In genomic region chr10:13219685-13220670, GRCh38 we compare ENCODE assay signal across 9 cellular contexts. TPM values are rescaled to one million over a fixed set of nuclear protein-coding genes. Genes with fewer than 3 reads are reported as not detected.
DNase-seq lines count a peak whose midpoint lies in the region; ATAC-seq and TF ChIP-seq lines count a peak whose summit lies in the region.
"Had no signal": no experiment of that assay in that cellular context is flagged by ENCODE, and none has a peak within 500 bp of the region (broad histone marks: within the 10 kb centered on the region; RNA-seq: fewer than 3 reads in every experiment).

No MANE protein-coding gene starts in this region.

- ATAC-seq in GM18498 (IDR thresholded peaks at IDR 0.05; ENCODE audit: unreplicated experiment) (peak; percentile 69), sciatic nerve (peak; percentile 42)
- ATAC-seq: stimulated activated naive CD8-positive, alpha-beta T cell treated with anti-CD3 and anti-CD28 coated beads, Interleukin-15, amount 100 ng/mL, for 72 hours had no signal

- H3K4me3 ChIP-seq in Karpas-422 (ENCODE audit: low read length) (no peak overlapping the region), breast epithelium (no peak overlapping the region)

- no peaks in the 10 kb centered on the region for H3K9me2 ChIP-seq in Karpas-422 (replicated peaks; ENCODE audit: insufficient read depth, low read length)

- no peak overlapping the region for H3K4me2 ChIP-seq in Karpas-422 (ENCODE audit: low read depth, low read length, poor library complexity, severe bottlenecking)

- TF ChIP-seq CTCF in breast epithelium (IDR thresholded peaks at IDR 0.05): peak in 1 of 3 donors; percentile 42

- H3K9ac ChIP-seq in Karpas-422 (ENCODE audit: low read length): no peak overlapping the region

- H3K36me3 ChIP-seq in Karpas-422 (ENCODE audit: insufficient read depth, low read length): no peaks in the 10 kb centered on the region
- no peaks in the 10 kb centered on the region for H3K36me3 ChIP-seq in breast epithelium

- TF ChIP-seq POLR2A in breast epithelium (IDR thresholded peaks at IDR 0.05): no peak

- H3K9me3 ChIP-seq in Karpas-422 (ENCODE audit: low read length): no peaks in the 10 kb centered on the region
- no peaks in the 10 kb centered on the region for H3K9me3 ChIP-seq in breast epithelium

- no peak overlapping the region for H2AFZ ChIP-seq in Karpas-422 (ENCODE audit: low read length)

- no peaks in the 10 kb centered on the region for H3K79me2 ChIP-seq in Karpas-422 (ENCODE audit: low read length)

- H3K27ac ChIP-seq in Karpas-422 (ENCODE audit: low read length) (no peak overlapping the region), breast epithelium (peak overlapping the region; percentile 52 to 55)

- H4K20me1 ChIP-seq in Karpas-422 (ENCODE audit: insufficient read depth, low read depth, low read length): no peaks in the 10 kb centered on the region

- DNase-seq in Karpas-422: peak; percentile 79
- DNase-seq in breast epithelium (ENCODE audit: low spot score in 2 of 2): peak in 1 of 2 donors; percentile 78
- DNase-seq in sciatic nerve (ENCODE audit: low spot score): no peak
- DNase-seq in stimulated activated CD4-positive, alpha-beta T cell treated with anti-CD3 and anti-CD28 coated beads, Interleukin-4, amount 100 ng/mL, for 1 hour: no peak
- DNase-seq in activated CD4-positive, CD25-positive, alpha-beta regulatory T cell (lab: John Stamatoyannopoulos, UW): no peak
- DNase-seq in anterior cingulate cortex (lab: John Stamatoyannopoulos, UW): no peak

- intact Hi-C loops in breast epithelium (cut with DNase I; ENCODE audit: low total_unique reads): no loop called here
- intact Hi-C loops in sciatic nerve (cut with DNase I): no loop called here

- no peaks in the 10 kb centered on the region for H3K27me3 ChIP-seq in Karpas-422 (ENCODE audit: low read length)
- no peaks in the 10 kb centered on the region for H3K27me3 ChIP-seq in breast epithelium

- H3K4me1 ChIP-seq in Karpas-422 (ENCODE audit: low read length): 0 out of 2 replicates have a peak, but pooled peaks cover 5% of the 10 kb centered on the region
- no peaks in the 10 kb centered on the region for H3K4me1 ChIP-seq in breast epithelium

RNA-seq across cellular contexts. Expression of gene UCMA, which starts 14.2 kb away (rescaled TPM):
- total RNA-seq in Karpas-422 (2014; rRNA removed; shearing (Covaris generic); ENCODE audit: low replicate concordance): 0.63 TPM in 1 of 2 replicates, not detected in the other
- total RNA-seq in breast epithelium (not detected), sciatic nerve (not detected)
- total RNA-seq: T-helper 1 cell treated with Interleukin-12 subunit alpha and Interleukin-12 subunit beta and Interleukin-4 antibody, amounts not matched to agents 30 ng/mL and 1 ng/mL, for 36 hours had no signal

RNA-seq across cellular contexts. Expression of gene MCM10, which starts 58.6 kb away (rescaled TPM):
- total RNA-seq in Karpas-422 (2014; rRNA removed; shearing (Covaris generic); ENCODE audit: low replicate concordance): 7.0 and 8.9 TPM in 2 replicates
- total RNA-seq in breast epithelium (1 to 10 TPM in 2 of 3 donors, under 1 TPM in 1; 0.15 to 2.0 (median 1.8) TPM), sciatic nerve (0.45 TPM)
